Comparison of ENCODE assay signal across 13 cellular contexts in genomic region chr1:229597877-229598276, GRCh38. TPM values are rescaled to one million over a fixed set of nuclear protein-coding genes. Genes with fewer than 3 reads are reported as not detected.
A peak's percentile ranks its signal among the peaks of the same experiment; 100 is the strongest.
DNase-seq lines count a peak whose midpoint lies in the region; ATAC-seq and TF ChIP-seq lines count a peak whose summit lies in the region.
"Had no signal": no experiment of that assay in that cellular context is flagged by ENCODE, and none has a peak within 500 bp of the region (broad histone marks: within the 10 kb centered on the region; RNA-seq: fewer than 3 reads in every experiment).

No MANE protein-coding gene starts in this region.

- no peak for TF ChIP-seq POLR2A in heart left ventricle (IDR thresholded peaks at IDR 0.05)

- H3K4me1 ChIP-seq in heart left ventricle (peaks cover 0 to 50% (median 29%) of the 10 kb centered on the region in 12 donors), rectal smooth muscle tissue (ENCODE audit: control insufficient read depth, insufficient read depth, low read length) (peaks cover 9% of the 10 kb centered on the region), aorta (ENCODE audit: control insufficient read depth in 1 of 2, insufficient read depth in 2 of 2, low read length in 2 of 2) (peaks cover 8 to 16% of the 10 kb centered on the region in 2 donors)
- no peaks in the 10 kb centered on the region for H3K4me1 ChIP-seq in CD4-positive, alpha-beta memory T cell (ENCODE audit: insufficient read depth, low read length)

- 46 to 55% (median 48%) methylated on average over 3 of the region's 3 CpGs for WGBS in heart left ventricle, 4 donors
- WGBS in aorta, 2 donors = 5 to 9% methylated on average over 3 of the region's 3 CpGs

- no peak for DNase-seq in heart left ventricle
- no peak for DNase-seq in Right ventricle myocardium inferior (ENCODE audit: missing footprints)
- DNase-seq in fibroblast of villous mesenchyme (ENCODE audit: low read depth) = peak; percentile 35
- DNase-seq in aorta = no peak
- DNase-seq in CD4-positive, alpha-beta memory T cell = no peak
- no peak for DNase-seq in SHP77 (lab: John Stamatoyannopoulos, UW)
- DNase-seq: activated CD8-positive, alpha-beta T cell treated with anti-CD3 and anti-CD28 coated beads, Interleukin-2, amount 10 ng/mL, durations not matched to agents 7 days and 5 days; KG1; NCI-H1930; NCI-H82 had no signal

- H3K27me3 ChIP-seq in heart left ventricle (no peaks in the 10 kb centered on the region), rectal smooth muscle tissue (ENCODE audit: control insufficient read depth, insufficient read depth, low read length) (no peaks in the 10 kb centered on the region), aorta (ENCODE audit: control insufficient read depth in 1 of 2, insufficient read depth in 2 of 2, low read length in 1 of 2) (no peaks in the 10 kb centered on the region)
- H3K27me3 ChIP-seq in CD4-positive, alpha-beta memory T cell (ENCODE audit: insufficient read depth, low read length) = no peaks in the 10 kb centered on the region

- TF ChIP-seq CTCF in heart left ventricle (IDR thresholded peaks at IDR 0.05) (no peak), fibroblast of villous mesenchyme (IDR thresholded peaks at IDR 0.05; ENCODE audit: insufficient read depth, low read depth, low read length) (no peak)

- POLR2A ChIA-PET in CD4-positive, alpha-beta memory T cell (lab: Charles Lee; ENCODE audit: partially characterized antibody) = no interaction called here

- H3K36me3 ChIP-seq in heart left ventricle (peaks cover 0 to 59% (median 51%) of the 10 kb centered on the region in 9 donors), rectal smooth muscle tissue (ENCODE audit: control insufficient read depth, insufficient read depth, low read length) (peaks cover 18% of the 10 kb centered on the region), aorta (ENCODE audit: control insufficient read depth in 1 of 2, insufficient read depth in 2 of 2, low read length in 1 of 2) (peaks cover 6 to 15% of the 10 kb centered on the region in 2 donors)
- peaks cover 31% of the 10 kb centered on the region for H3K36me3 ChIP-seq in CD4-positive, alpha-beta memory T cell (ENCODE audit: insufficient read depth, low read length)

- H3K4me3 ChIP-seq in heart left ventricle = peak overlapping the region in 2 of 12 donors; percentile 14 to 25
- H3K4me3 ChIP-seq in fibroblast of villous mesenchyme (ENCODE audit: low read depth, low read length) = no peak overlapping the region
- no peak overlapping the region for H3K4me3 ChIP-seq in rectal smooth muscle tissue (ENCODE audit: low read length)
- H3K4me3 ChIP-seq in aorta (ENCODE audit: low read length in 2 of 2) = no peak overlapping the region
- no peak overlapping the region for H3K4me3 ChIP-seq in CD4-positive, alpha-beta memory T cell (ENCODE audit: low read length in 2 of 2)

- H3K9me3 Mint-ChIP-seq in CD4-positive, alpha-beta memory T cell = no peaks in the 10 kb centered on the region

- H3K36me3 Mint-ChIP-seq in CD4-positive, alpha-beta memory T cell = peaks cover 57 to 73% of the 10 kb centered on the region in 2 donors

- intact Hi-C loops in heart left ventricle (cut with DNase I) = loop anchor here in 2 of 10 donors (2.0 to 5.0 kb wide), 2 partner anchors 21 to 41 kb away; partner anchors contain the start of gene ABCB10 (in 1 of the 2)
- intact Hi-C loops in Right ventricle myocardium inferior (cut with DNase I) = loop anchor here (5.0 kb wide), 1 partner anchor 41 kb away; the partner anchor contains the start of gene ABCB10
- intact Hi-C loops in aorta (cut with DNase I) = loop anchor here (2.0 kb wide), 2 partner anchors 27 to 39 kb away; partner anchors contain the start of gene ABCB10 (in 2 of the 2)
- intact Hi-C loops in CD4-positive, alpha-beta memory T cell (cut with micrococcal nuclease) = no loop called here

- H3K27me3 Mint-ChIP-seq in CD4-positive, alpha-beta memory T cell = no peaks in the 10 kb centered on the region

- CTCF ChIA-PET in CD4-positive, alpha-beta memory T cell (lab: Charles Lee; ENCODE audit: partially characterized antibody) = interaction anchor here (0.7 kb wide), 1 partner anchor 311 kb away, joined by 3 read pairs; no protein-coding TSS in a partner anchor

- no peak overlapping the region for H3K4me3 Mint-ChIP-seq in CD4-positive, alpha-beta memory T cell
- H3K4me3 Mint-ChIP-seq: activated CD8-positive, alpha-beta T cell treated with anti-CD3 and anti-CD28 coated beads, Interleukin-2, amount 10 ng/mL, durations not matched to agents 7 days and 5 days had no signal

- peak overlapping the region; percentile 69 to 90 (median 82) for H3K27ac ChIP-seq in heart left ventricle
- peak overlapping the region; percentile 88 for H3K27ac ChIP-seq in rectal smooth muscle tissue (ENCODE audit: low read depth, low read length)
- H3K27ac ChIP-seq in aorta (ENCODE audit: low read depth in 1 of 2, low read length in 2 of 2) = peak overlapping the region; percentile 88 to 98
- H3K27ac ChIP-seq in CD4-positive, alpha-beta memory T cell (ENCODE audit: low read depth, low read length) = no peak overlapping the region
- H3K27ac ChIP-seq: epithelial cell of prostate had no signal

- H3K9ac ChIP-seq in rectal smooth muscle tissue (ENCODE audit: low read length) = no peak overlapping the region

- ATAC-seq in heart left ventricle (peak in 3 of 4 donors; percentile 14 to 46 (median 39)), Right ventricle myocardium inferior (no peak), aorta (ENCODE audit: low FRiP score) (no peak), GM19455 (IDR thresholded peaks at IDR 0.05; ENCODE audit: unreplicated experiment) (no peak)
- ATAC-seq: activated CD8-positive, alpha-beta T cell treated with anti-CD3 and anti-CD28 coated beads, Interleukin-2, amount 10 ng/mL, durations not matched to agents 7 days and 5 days had no signal

- H3K9me3 ChIP-seq in heart left ventricle (no peaks in the 10 kb centered on the region), aorta (ENCODE audit: control insufficient read depth, low read length) (no peaks in the 10 kb centered on the region)
- H3K9me3 ChIP-seq in CD4-positive, alpha-beta memory T cell (ENCODE audit: control insufficient read depth in 1 of 2, low read length in 2 of 2) = no peaks in the 10 kb centered on the region

- peak overlapping the region in 1 of 7 donors; percentile 23 for H3K27ac Mint-ChIP-seq in CD4-positive, alpha-beta memory T cell
- H3K27ac Mint-ChIP-seq: activated CD8-positive, alpha-beta T cell treated with anti-CD3 and anti-CD28 coated beads, Interleukin-2, amount 10 ng/mL, durations not matched to agents 7 days and 5 days had no signal

- peaks cover 0 to 9% (median 5%) of the 10 kb centered on the region in 4 donors for H3K4me1 Mint-ChIP-seq in CD4-positive, alpha-beta memory T cell

RNA-seq across cellular contexts. Expression of gene TAF5L, which starts 28.0 kb away (rescaled TPM):
- total RNA-seq in heart left ventricle (10 to 100 TPM in 6 of 9 donors, 1 to 10 TPM in 3; 7.1 to 15.4 (median 11.1) TPM), Right ventricle myocardium inferior (10.8 TPM), fibroblast of villous mesenchyme (20.9 and 24.2 TPM in 2 replicates), aorta (10 to 100 TPM; 29.8 to 37.8 TPM)
- polyA plus RNA-seq in heart left ventricle (10 to 100 TPM in 1 of 2 donors, 1 to 10 TPM in 1; 4.4 to 14.4 TPM), aorta (10 to 100 TPM; 11.6 to 16.0 TPM)
- 10 to 100 TPM; 20.7 to 21.3 TPM for total RNA-seq in CD4-positive, alpha-beta memory T cell
- polyA plus RNA-seq in CD4-positive, alpha-beta memory T cell = 1 to 10 TPM; 4.3 to 7.1 TPM

RNA-seq across cellular contexts. Expression of gene URB2, which starts 28.2 kb away (rescaled TPM):
- 1 to 10 TPM; 2.6 to 6.7 (median 5.0) TPM for total RNA-seq in heart left ventricle
- polyA plus RNA-seq in heart left ventricle = 1 to 10 TPM; 1.4 to 5.9 TPM
- 3.4 TPM for total RNA-seq in Right ventricle myocardium inferior
- 10.3 and 14.7 TPM in 2 replicates for total RNA-seq in fibroblast of villous mesenchyme
- 1 to 10 TPM; 6.8 to 8.9 TPM for total RNA-seq in aorta
- 1 to 10 TPM in 1 of 2 donors, under 1 TPM in 1; 0.50 to 2.1 TPM for polyA plus RNA-seq in aorta
- 1 to 10 TPM; 8.5 to 9.4 TPM for total RNA-seq in CD4-positive, alpha-beta memory T cell
- 1 to 10 TPM; 3.5 to 7.2 TPM for polyA plus RNA-seq in CD4-positive, alpha-beta memory T cell

RNA-seq across cellular contexts. Expression of gene ABCB10, which starts 39.4 kb away (rescaled TPM):
- total RNA-seq in heart left ventricle = 10 to 100 TPM in 7 of 9 donors, 1 to 10 TPM in 2; 8.4 to 13.3 (median 10.8) TPM
- 1 to 10 TPM; 4.5 to 6.6 TPM for polyA plus RNA-seq in heart left ventricle
- total RNA-seq in Right ventricle myocardium inferior = 12.7 TPM
- 17.4 and 18.1 TPM in 2 replicates for total RNA-seq in fibroblast of villous mesenchyme
- total RNA-seq in aorta = 10 to 100 TPM; 19.9 to 24.2 TPM
- 10 to 100 TPM in 1 of 2 donors, 1 to 10 TPM in 1; 6.8 to 12.7 TPM for polyA plus RNA-seq in aorta
- 10 to 100 TPM; 19.7 to 20.2 TPM for total RNA-seq in CD4-positive, alpha-beta memory T cell
- 10 to 100 TPM; 10.0 to 11.8 TPM for polyA plus RNA-seq in CD4-positive, alpha-beta memory T cell

Comparison
In these comparisons a context has a peak if more than half of its experiments do, and no peak if none do; other contexts are left out.
1. ATAC-seq: peak in heart left ventricle (3 of 4); none in Right ventricle myocardium inferior (single experiment), aorta (single experiment) and GM19455 (single experiment).